8 cellular contexts compared by ENCODE assay signal in the genomic region with DNA sequence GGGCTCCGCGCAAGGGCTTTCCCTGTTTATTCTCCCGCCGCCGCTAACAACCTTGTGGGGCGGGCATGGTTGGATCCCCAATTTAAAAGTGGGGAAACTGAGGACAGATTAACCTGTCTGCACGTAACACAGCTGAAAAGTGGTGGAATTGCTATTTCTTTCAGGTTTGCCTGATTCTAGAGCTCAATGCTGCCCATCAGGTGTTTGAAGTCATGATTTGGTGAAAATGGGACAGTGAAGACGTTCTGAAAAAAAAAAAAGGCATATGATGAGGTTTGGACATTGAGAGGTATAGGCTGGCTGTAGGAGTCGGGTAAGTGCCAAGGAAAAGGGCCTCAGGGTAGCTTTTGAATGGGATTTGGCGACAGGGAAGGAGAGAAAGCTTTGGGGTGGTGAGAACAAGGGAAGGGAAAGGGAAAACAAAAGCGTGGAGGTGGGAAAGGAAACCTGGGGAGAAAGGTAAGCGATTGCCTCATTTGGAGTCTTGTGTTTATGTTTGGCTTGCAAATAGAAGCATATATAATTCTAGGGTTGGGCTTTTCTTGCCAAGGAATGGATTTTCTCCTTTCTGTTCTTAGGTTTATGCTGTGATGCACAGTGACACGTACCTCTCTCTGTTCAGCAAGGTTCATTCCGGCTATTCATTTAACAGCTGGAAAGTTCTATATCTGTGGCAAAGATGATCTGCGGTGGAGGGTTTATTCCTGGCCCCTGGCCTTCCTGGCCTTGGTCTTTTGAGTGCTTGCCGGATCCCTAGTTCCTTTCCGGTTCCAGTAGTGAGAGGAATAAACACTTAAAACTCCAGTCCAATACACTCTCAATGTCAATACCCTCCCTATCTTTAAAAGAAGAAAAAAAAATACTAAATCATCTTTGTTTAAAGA.
A peak's percentile ranks its signal among the peaks of the same experiment; 100 is the strongest.
DNase-seq lines count a peak whose midpoint lies in the region; ATAC-seq and TF ChIP-seq lines count a peak whose summit lies in the region.

No MANE protein-coding gene starts in this region.

- no peak for TF ChIP-seq CTCF in WI38 (IDR thresholded peaks at IDR 0.05; ENCODE audit: low read depth, low read length)

- peak overlapping the region; percentile 75 for H3K27ac Mint-ChIP-seq in T-helper 1 cell treated with Interleukin-12 subunit alpha and Interleukin-12 subunit beta and Interleukin-4 antibody, amounts not matched to agents 30 μg/mL and 1 μg/mL, for 36 hours
- H3K27ac Mint-ChIP-seq in stimulated activated naive B cell treated with anti-CD40 and anti-IgM and Interleukin-4, amounts not matched to agents 10 μg/mL and 1 μg/mL and 100 μg/mL, for 72 hours, result peak overlapping the region; percentile 87

- no peak for DNase-seq in T-helper 1 cell
- no peak for DNase-seq in iPS DF 6.9 (ENCODE audit: low read depth, low spot score)
- no peak for DNase-seq in stimulated activated naive B cell treated with anti-CD40 and anti-IgM and Interleukin-4, amounts not matched to agents 10 μg/mL and 1 μg/mL and 100 μg/mL, for 72 hours
- no peak for DNase-seq in NK-92 (lab: John Stamatoyannopoulos, UW; ENCODE audit: unreplicated experiment)

- no peaks in the 10 kb centered on the region for H3K36me3 ChIP-seq in iPS DF 6.9 (ENCODE audit: control insufficient read depth, insufficient read depth, low read length)

- H3K27ac ChIP-seq in iPS DF 6.9 (ENCODE audit: low read length), result no peak overlapping the region

- no peaks in the 10 kb centered on the region for H3K9me3 ChIP-seq in iPS DF 6.9 (ENCODE audit: control insufficient read depth, insufficient read depth, low read length)

- H3K27me3 ChIP-seq in iPS DF 6.9 (ENCODE audit: control insufficient read depth, insufficient read depth, low read length), result no peaks in the 10 kb centered on the region

- H3K27me3 Mint-ChIP-seq in T-helper 1 cell treated with Interleukin-12 subunit alpha and Interleukin-12 subunit beta and Interleukin-4 antibody, amounts not matched to agents 30 μg/mL and 1 μg/mL, for 36 hours (ENCODE audit: low read depth), result peaks cover 4% of the 10 kb centered on the region
- H3K27me3 Mint-ChIP-seq in stimulated activated naive B cell treated with anti-CD40 and anti-IgM and Interleukin-4, amounts not matched to agents 10 μg/mL and 1 μg/mL and 100 μg/mL, for 72 hours, result no peaks in the 10 kb centered on the region

- no peaks in the 10 kb centered on the region for H3K4me1 ChIP-seq in iPS DF 6.9 (ENCODE audit: control insufficient read depth, insufficient read depth, low read length)

- no peak for ATAC-seq in stimulated activated naive B cell treated with anti-CD40 and anti-IgM and Interleukin-4, amounts not matched to agents 10 μg/mL and 1 μg/mL and 100 μg/mL, for 72 hours (replicated peaks)
- no peak for ATAC-seq in GM21576 (IDR thresholded peaks at IDR 0.05; ENCODE audit: unreplicated experiment)
- no peak for ATAC-seq in GM21528 (IDR thresholded peaks at IDR 0.05; ENCODE audit: low FRiP score, unreplicated experiment)

- peaks cover 37% of the 10 kb centered on the region for H3K4me1 Mint-ChIP-seq in T-helper 1 cell treated with Interleukin-12 subunit alpha and Interleukin-12 subunit beta and Interleukin-4 antibody, amounts not matched to agents 30 μg/mL and 1 μg/mL, for 36 hours (ENCODE audit: low read depth)
- H3K4me1 Mint-ChIP-seq in stimulated activated naive B cell treated with anti-CD40 and anti-IgM and Interleukin-4, amounts not matched to agents 10 μg/mL and 1 μg/mL and 100 μg/mL, for 72 hours, result peaks cover 30 to 50% of the 10 kb centered on the region in 2 donors

- WGBS in iPS DF 6.9 (ENCODE audit: insufficient coverage, insufficient read length), result no CpG with 5 or more reads among the region's 17 CpGs

- H3K9me3 Mint-ChIP-seq in T-helper 1 cell treated with Interleukin-12 subunit alpha and Interleukin-12 subunit beta and Interleukin-4 antibody, amounts not matched to agents 30 μg/mL and 1 μg/mL, for 36 hours, result no peaks in the 10 kb centered on the region
- peaks cover 0 to 2% of the 10 kb centered on the region in 2 donors for H3K9me3 Mint-ChIP-seq in stimulated activated naive B cell treated with anti-CD40 and anti-IgM and Interleukin-4, amounts not matched to agents 10 μg/mL and 1 μg/mL and 100 μg/mL, for 72 hours

- H3K4me3 Mint-ChIP-seq in T-helper 1 cell treated with Interleukin-12 subunit alpha and Interleukin-12 subunit beta and Interleukin-4 antibody, amounts not matched to agents 30 μg/mL and 1 μg/mL, for 36 hours, result peak overlapping the region; percentile 85
- peak overlapping the region; percentile 82 to 95 for H3K4me3 Mint-ChIP-seq in stimulated activated naive B cell treated with anti-CD40 and anti-IgM and Interleukin-4, amounts not matched to agents 10 μg/mL and 1 μg/mL and 100 μg/mL, for 72 hours

- peaks cover 5% of the 10 kb centered on the region for H3K36me3 Mint-ChIP-seq in T-helper 1 cell treated with Interleukin-12 subunit alpha and Interleukin-12 subunit beta and Interleukin-4 antibody, amounts not matched to agents 30 μg/mL and 1 μg/mL, for 36 hours (ENCODE audit: low read depth)
- peaks cover 4% of the 10 kb centered on the region in 2 donors for H3K36me3 Mint-ChIP-seq in stimulated activated naive B cell treated with anti-CD40 and anti-IgM and Interleukin-4, amounts not matched to agents 10 μg/mL and 1 μg/mL and 100 μg/mL, for 72 hours

- H3K4me3 ChIP-seq in WI38 (ENCODE audit: low read depth, low read length), result peak overlapping the region; percentile 86
- H3K4me3 ChIP-seq in iPS DF 6.9 (ENCODE audit: low read length), result peak overlapping the region; percentile 55; the same call in 1 of the 2 replicates
